Comparison of ENCODE assay signal across 8 cellular contexts in the genomic region with DNA sequence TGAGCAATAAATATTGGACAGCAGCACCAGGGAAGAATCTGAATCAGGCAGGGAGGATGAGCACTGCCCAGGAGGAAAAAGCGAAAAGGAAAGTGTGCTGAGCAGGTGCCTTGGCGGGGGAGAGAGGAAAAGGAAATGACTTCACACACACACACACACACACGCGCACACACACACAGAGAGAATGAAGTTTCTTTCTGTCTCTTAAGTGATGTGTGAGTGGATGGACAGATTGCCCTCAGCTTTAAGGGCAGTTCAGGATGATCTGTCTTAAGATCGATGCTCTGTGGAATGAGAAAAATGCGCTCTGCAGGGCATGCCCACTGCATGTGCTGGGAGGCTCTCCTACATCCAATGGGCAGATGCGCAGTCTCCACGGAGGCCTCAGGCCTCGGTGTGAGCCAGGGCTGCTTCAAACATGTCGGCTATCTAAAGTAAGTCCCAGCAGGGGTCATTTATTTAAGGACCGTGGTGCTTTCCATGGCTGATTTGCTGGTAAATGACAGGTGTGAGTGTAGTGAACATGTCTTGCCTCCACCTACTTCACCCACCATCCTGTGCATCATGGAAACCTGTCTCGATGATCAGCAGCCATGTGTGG. TPM values are rescaled to one million over a fixed set of nuclear protein-coding genes. Genes with fewer than 3 reads are reported as not detected.
A peak's percentile ranks its signal among the peaks of the same experiment; 100 is the strongest.
DNase-seq lines count a peak whose midpoint lies in the region; ATAC-seq and TF ChIP-seq lines count a peak whose summit lies in the region.

No MANE protein-coding gene starts in this region.

- WGBS in suprapubic skin: 13% methylated on average over 12 of the region's 12 CpGs

- H3K27me3 ChIP-seq in HL-60 (ENCODE audit: insufficient read depth, poor library complexity, severe bottlenecking): no peaks in the 10 kb centered on the region
- no peaks in the 10 kb centered on the region for H3K27me3 ChIP-seq in Peyer's patch
- H3K27me3 ChIP-seq in suprapubic skin: no peaks in the 10 kb centered on the region

- peak overlapping the region; percentile 94 for H3K27ac ChIP-seq in HL-60 (replicated peaks)
- peak overlapping the region; percentile 95 to 99 (median 97) for H3K27ac ChIP-seq in Peyer's patch
- H3K27ac ChIP-seq in suprapubic skin: peak overlapping the region; percentile 99

- peaks cover 26% of the 10 kb centered on the region for H3K4me1 Mint-ChIP-seq in CD14-positive monocyte
- H3K4me1 Mint-ChIP-seq in activated T-helper 2 cell treated with anti-CD3 and anti-CD28 coated beads, Interferon-gamma antibody, Interleukin-2, Interleukin-4, amounts not matched to agents 10 μg/mL and 5 μg/mL and 100 μg/mL, durations not matched to agents 14 hours and 24 hours and 36 hours (ENCODE audit: low read depth): peaks cover 32% of the 10 kb centered on the region
- peaks cover 29 to 30% of the 10 kb centered on the region in 2 donors for H3K4me1 Mint-ChIP-seq in natural killer cell treated with Interleukin-12 subunit alpha and Interleukin-12 subunit beta and Interleukin-15 and Interleukin-18, amount 100 ng/mL, for 72 hours (ENCODE audit: low read depth in 2 of 2)

- peak overlapping the region; percentile 96 to 98 (median 98) for H3K27ac Mint-ChIP-seq in CD14-positive monocyte
- H3K27ac Mint-ChIP-seq in activated T-helper 2 cell treated with anti-CD3 and anti-CD28 coated beads, Interferon-gamma antibody, Interleukin-2, Interleukin-4, amounts not matched to agents 10 μg/mL and 5 μg/mL and 100 μg/mL, durations not matched to agents 14 hours and 24 hours and 36 hours: peak overlapping the region; percentile 96
- H3K27ac Mint-ChIP-seq in natural killer cell treated with Interleukin-12 subunit alpha and Interleukin-12 subunit beta and Interleukin-15 and Interleukin-18, amount 100 ng/mL, for 72 hours: peak overlapping the region; percentile 96

- H3K36me3 ChIP-seq in Peyer's patch: no peaks in the 10 kb centered on the region
- H3K36me3 ChIP-seq in suprapubic skin: no peaks in the 10 kb centered on the region

- intact Hi-C loops in CD14-positive monocyte (cut with micrococcal nuclease): loop anchor here (2.0 to 5.0 kb wide), 2 partner anchors 88 to 381 kb away; a partner anchor contains a TSS
- intact Hi-C loops in activated T-helper 2 cell treated with anti-CD3 and anti-CD28 coated beads, Interferon-gamma antibody, Interleukin-2, Interleukin-4, amounts not matched to agents 10 μg/mL and 5 μg/mL and 100 μg/mL, durations not matched to agents 14 hours and 24 hours and 36 hours (cut with micrococcal nuclease): loop anchor here (1.0 to 10.0 kb wide), 13 partner anchors 9 to 1434 kb away; a partner anchor contains a TSS

- H3K4me3 ChIP-seq in HL-60 (replicated peaks; ENCODE audit: insufficient read depth, low read length): peak overlapping the region; percentile 43
- H3K4me3 ChIP-seq in Peyer's patch: peak overlapping the region; percentile 55 to 73 (median 70)
- peak overlapping the region; percentile 83 for H3K4me3 ChIP-seq in fibroblast of villous mesenchyme (ENCODE audit: low read depth, low read length)
- peak overlapping the region; percentile 79 for H3K4me3 ChIP-seq in suprapubic skin

- TF ChIP-seq POLR2A in Peyer's patch (IDR thresholded peaks at IDR 0.05): peak in 1 of 2 donors; percentile 56
- no peak for TF ChIP-seq POLR2A in suprapubic skin (IDR thresholded peaks at IDR 0.05)

- peak; percentile 33 for ATAC-seq in GM19324 (IDR thresholded peaks at IDR 0.05; ENCODE audit: low FRiP score, unreplicated experiment)
- peak; percentile 48 to 69 for ATAC-seq in natural killer cell treated with Interleukin-12 subunit alpha and Interleukin-12 subunit beta and Interleukin-15 and Interleukin-18, amount 100 ng/mL, for 72 hours

- TF ChIP-seq CTCF in CD14-positive monocyte (IDR thresholded peaks at IDR 0.05) (no peak), HL-60 (IDR thresholded peaks at IDR 0.05; ENCODE audit: insufficient read depth, low read length) (no peak), Peyer's patch (IDR thresholded peaks at IDR 0.05) (no peak), fibroblast of villous mesenchyme (IDR thresholded peaks at IDR 0.05; ENCODE audit: insufficient read depth, low read depth, low read length) (no peak), suprapubic skin (IDR thresholded peaks at IDR 0.05) (no peak)

- no peaks in the 10 kb centered on the region for H3K36me3 Mint-ChIP-seq in CD14-positive monocyte
- peaks cover 20% of the 10 kb centered on the region for H3K36me3 Mint-ChIP-seq in activated T-helper 2 cell treated with anti-CD3 and anti-CD28 coated beads, Interferon-gamma antibody, Interleukin-2, Interleukin-4, amounts not matched to agents 10 μg/mL and 5 μg/mL and 100 μg/mL, durations not matched to agents 14 hours and 24 hours and 36 hours (ENCODE audit: low read depth)
- H3K36me3 Mint-ChIP-seq in natural killer cell treated with Interleukin-12 subunit alpha and Interleukin-12 subunit beta and Interleukin-15 and Interleukin-18, amount 100 ng/mL, for 72 hours: no peaks in the 10 kb centered on the region

- no peaks in the 10 kb centered on the region for H3K9me3 Mint-ChIP-seq in CD14-positive monocyte
- H3K9me3 Mint-ChIP-seq in activated T-helper 2 cell treated with anti-CD3 and anti-CD28 coated beads, Interferon-gamma antibody, Interleukin-2, Interleukin-4, amounts not matched to agents 10 μg/mL and 5 μg/mL and 100 μg/mL, durations not matched to agents 14 hours and 24 hours and 36 hours: no peaks in the 10 kb centered on the region
- no peaks in the 10 kb centered on the region for H3K9me3 Mint-ChIP-seq in natural killer cell treated with Interleukin-12 subunit alpha and Interleukin-12 subunit beta and Interleukin-15 and Interleukin-18, amount 100 ng/mL, for 72 hours

- peaks cover 0 to 4% (median 2%) of the 10 kb centered on the region in 3 donors for H3K27me3 Mint-ChIP-seq in CD14-positive monocyte (ENCODE audit: low read depth in 3 of 3)
- peaks cover 2% of the 10 kb centered on the region for H3K27me3 Mint-ChIP-seq in activated T-helper 2 cell treated with anti-CD3 and anti-CD28 coated beads, Interferon-gamma antibody, Interleukin-2, Interleukin-4, amounts not matched to agents 10 μg/mL and 5 μg/mL and 100 μg/mL, durations not matched to agents 14 hours and 24 hours and 36 hours (ENCODE audit: low read depth)
- no peaks in the 10 kb centered on the region for H3K27me3 Mint-ChIP-seq in natural killer cell treated with Interleukin-12 subunit alpha and Interleukin-12 subunit beta and Interleukin-15 and Interleukin-18, amount 100 ng/mL, for 72 hours

- DNase-seq in CD14-positive monocyte (ENCODE audit: low spot score): peak; percentile 61
- DNase-seq in HL-60 (ENCODE audit: low read depth in 1 of 2, low spot score in 1 of 2): peak; percentile 49 to 70
- DNase-seq in Peyer's patch: peak; percentile 67 to 83 (median 69)
- peak; percentile 66 for DNase-seq in activated T-helper 2 cell treated with anti-CD3 and anti-CD28 coated beads, Interferon-gamma antibody, Interleukin-2, Interleukin-4, amounts not matched to agents 10 μg/mL and 5 μg/mL and 100 μg/mL, durations not matched to agents 14 hours and 24 hours and 36 hours (ENCODE audit: low spot score)
- DNase-seq in fibroblast of villous mesenchyme (ENCODE audit: low read depth): peak; percentile 72
- peak; percentile 72 for DNase-seq in natural killer cell treated with Interleukin-12 subunit alpha and Interleukin-12 subunit beta and Interleukin-15 and Interleukin-18, amount 100 ng/mL, for 72 hours (ENCODE audit: low spot score)
- DNase-seq in suprapubic skin (ENCODE audit: low spot score in 2 of 2): peak in 1 of 2 donors; percentile 60

- no peak for TF ChIP-seq EP300 in suprapubic skin (IDR thresholded peaks at IDR 0.05)

- H3K4me3 Mint-ChIP-seq in CD14-positive monocyte: peak overlapping the region; percentile 95 to 97
- peak overlapping the region; percentile 98 for H3K4me3 Mint-ChIP-seq in activated T-helper 2 cell treated with anti-CD3 and anti-CD28 coated beads, Interferon-gamma antibody, Interleukin-2, Interleukin-4, amounts not matched to agents 10 μg/mL and 5 μg/mL and 100 μg/mL, durations not matched to agents 14 hours and 24 hours and 36 hours (ENCODE audit: low read depth)
- H3K4me3 Mint-ChIP-seq in natural killer cell treated with Interleukin-12 subunit alpha and Interleukin-12 subunit beta and Interleukin-15 and Interleukin-18, amount 100 ng/mL, for 72 hours: peak overlapping the region; percentile 93

- H3K4me1 ChIP-seq in Peyer's patch (peaks cover 0 to 24% (median 5%) of the 10 kb centered on the region in 4 donors), suprapubic skin (peaks cover 37% of the 10 kb centered on the region)

- H3K9me3 ChIP-seq in Peyer's patch: no peaks in the 10 kb centered on the region
- H3K9me3 ChIP-seq in suprapubic skin: no peaks in the 10 kb centered on the region

RNA-seq across cellular contexts. Expression of a gene that starts 2.5 kb away (rescaled TPM):
- 10 to 100 TPM; 13.6 to 15.5 TPM for polyA plus RNA-seq in CD14-positive monocyte
- total RNA-seq in Peyer's patch (10 to 100 TPM; 31.6 to 53.9 (median 39.1) TPM), fibroblast of villous mesenchyme (22.2 and 24.6 TPM in 2 replicates), suprapubic skin (10 to 100 TPM; 17.4 to 29.4 (median 18.8) TPM)
- total RNA-seq in activated T-helper 2 cell treated with anti-CD3 and anti-CD28 coated beads, Interferon-gamma antibody, Interleukin-2, Interleukin-4, amounts not matched to agents 10 μg/mL and 5 μg/mL and 100 μg/mL, durations not matched to agents 14 hours and 24 hours and 36 hours: 21.5 and 22.8 TPM in 2 replicates
- 10 to 100 TPM; 21.9 to 32.8 TPM for total RNA-seq in natural killer cell treated with Interleukin-12 subunit alpha and Interleukin-12 subunit beta and Interleukin-15 and Interleukin-18, amount 100 ng/mL, for 72 hours
